In the genomic region with DNA sequence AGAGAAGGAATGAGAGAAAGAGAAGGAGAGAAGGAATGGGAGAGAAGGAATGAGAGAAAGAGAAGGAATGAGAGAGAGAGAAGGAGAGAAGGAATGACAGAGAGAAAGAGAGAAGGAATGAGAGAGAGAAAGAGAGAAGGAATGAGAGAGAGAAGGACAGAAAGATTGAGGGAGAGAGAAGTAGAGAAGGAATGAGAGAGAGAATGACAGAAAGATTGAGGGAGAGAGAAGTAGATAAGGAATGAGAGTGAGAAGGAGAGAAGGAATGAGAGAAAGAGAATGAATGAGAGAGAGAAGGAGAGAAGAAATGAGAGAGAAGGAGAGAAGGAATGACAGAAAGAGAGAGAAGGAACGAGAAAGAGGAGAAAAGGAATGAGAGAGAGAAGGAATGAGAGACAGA, we compare ENCODE assay signal across 24 cellular contexts. TPM values are rescaled to one million over a fixed set of nuclear protein-coding genes. Genes with fewer than 3 reads are reported as not detected.
DNase-seq lines count a peak whose midpoint lies in the region; ATAC-seq and TF ChIP-seq lines count a peak whose summit lies in the region.
"Had no signal": no experiment of that assay in that cellular context is flagged by ENCODE, and none has a peak within 500 bp of the region (broad histone marks: within the 10 kb centered on the region; RNA-seq: fewer than 3 reads in every experiment).

No MANE protein-coding gene starts in this region.

- H3K27me3 ChIP-seq in osteoblast (ENCODE audit: insufficient read depth, low read length), result no peaks in the 10 kb centered on the region
- H3K27me3 ChIP-seq: MG63, SJCRH30 had no signal

- no peak overlapping the region for H3K4me2 ChIP-seq in osteoblast (ENCODE audit: insufficient read depth, low read length)
- H3K4me2 ChIP-seq: A549 had no signal

- intact Hi-C loops in natural killer cell (cut with micrococcal nuclease), result no loop called here

- no peak for ATAC-seq in natural killer cell
- no peak for ATAC-seq in natural killer cell treated with Interleukin-12 subunit alpha and Interleukin-12 subunit beta and Interleukin-15 and Interleukin-18, amount 100 ng/mL, for 72 hours
- ATAC-seq in activated T-helper 17 cell treated with anti-CD3 and anti-CD28 coated beads, Interleukin-2, amount 50 U/mL, for 72 hours (replicated peaks), result no peak
- no peak for ATAC-seq in HG02870 (IDR thresholded peaks at IDR 0.05; ENCODE audit: unreplicated experiment)
- ATAC-seq in GM21515 (IDR thresholded peaks at IDR 0.05; ENCODE audit: unreplicated experiment), result no peak
- ATAC-seq: A549, PC-3 had no signal

- DNase-seq in natural killer cell, result no peak
- DNase-seq in natural killer cell treated with Interleukin-12 subunit alpha and Interleukin-12 subunit beta and Interleukin-15 and Interleukin-18, amount 100 ng/mL, for 72 hours (ENCODE audit: low spot score), result no peak
- DNase-seq in osteoblast (ENCODE audit: insufficient read length, low spot score, missing footprints), result no peak
- no peak for DNase-seq in NCI-H2227 (lab: John Stamatoyannopoulos, UW; ENCODE audit: unreplicated experiment)
- DNase-seq: AML-193; CD8-positive, alpha-beta memory T cell; DMS 273 treated with DMSO at 0.1 percent for 48 hours; DMS79 treated with DMSO at 0.1 percent for 48 hours; GF-D8; KG1; MG63; NCI-H1105 treated with DMSO at 0.1 percent for 48 hours; NCI-H146; NCI-H2107; NCI-H524 treated with DMSO at 0.1 percent for 48 hours; NK-92 treated with Interleukin-12 subunit alpha and Interleukin-12 subunit beta, amount 100 ng/mL, for 24 hours; PC-3 had no signal

- H3K9me3 ChIP-seq in osteoblast (ENCODE audit: low read depth, low read length), result no peaks in the 10 kb centered on the region
- H3K9me3 ChIP-seq: A549, MG63, SJCRH30 had no signal

- H3K9me3 Mint-ChIP-seq in natural killer cell, result peaks cover 0 to 3% of the 10 kb centered on the region in 2 donors
- no peaks in the 10 kb centered on the region for H3K9me3 Mint-ChIP-seq in natural killer cell treated with Interleukin-12 subunit alpha and Interleukin-12 subunit beta and Interleukin-15 and Interleukin-18, amount 100 ng/mL, for 72 hours
- H3K9me3 Mint-ChIP-seq in activated T-helper 17 cell treated with anti-CD3 and anti-CD28 coated beads, Interleukin-2, amount 50 U/mL, for 72 hours, result peaks cover 6% of the 10 kb centered on the region

- H3K4me3 ChIP-seq in osteoblast (ENCODE audit: insufficient read depth, low read length), result no peak overlapping the region
- H3K4me3 ChIP-seq: A549, MG63, SJCRH30 had no signal

- peaks cover 4 to 7% of the 10 kb centered on the region in 2 donors for H3K4me1 Mint-ChIP-seq in natural killer cell
- peaks cover 16 to 19% of the 10 kb centered on the region in 2 donors for H3K4me1 Mint-ChIP-seq in natural killer cell treated with Interleukin-12 subunit alpha and Interleukin-12 subunit beta and Interleukin-15 and Interleukin-18, amount 100 ng/mL, for 72 hours (ENCODE audit: low read depth in 2 of 2)
- peaks cover 20% of the 10 kb centered on the region for H3K4me1 Mint-ChIP-seq in activated T-helper 17 cell treated with anti-CD3 and anti-CD28 coated beads, Interleukin-2, amount 50 U/mL, for 72 hours

- H3K27me3 Mint-ChIP-seq in natural killer cell (ENCODE audit: low read depth in 2 of 2), result peaks cover 0 to 7% of the 10 kb centered on the region in 2 donors
- H3K27me3 Mint-ChIP-seq in natural killer cell treated with Interleukin-12 subunit alpha and Interleukin-12 subunit beta and Interleukin-15 and Interleukin-18, amount 100 ng/mL, for 72 hours, result peaks cover 2 to 11% of the 10 kb centered on the region in 2 donors
- H3K27me3 Mint-ChIP-seq in activated T-helper 17 cell treated with anti-CD3 and anti-CD28 coated beads, Interleukin-2, amount 50 U/mL, for 72 hours, result peaks cover 9% of the 10 kb centered on the region

- H3K79me2 ChIP-seq in osteoblast (ENCODE audit: insufficient read depth, low read length), result no peaks in the 10 kb centered on the region

- no peaks in the 10 kb centered on the region for H4K20me1 ChIP-seq in osteoblast (ENCODE audit: insufficient read depth, low read length)

- H3K27ac Mint-ChIP-seq in natural killer cell, result peak overlapping the region in 1 of 2 donors; percentile 1
- H3K27ac Mint-ChIP-seq in natural killer cell treated with Interleukin-12 subunit alpha and Interleukin-12 subunit beta and Interleukin-15 and Interleukin-18, amount 100 ng/mL, for 72 hours, result peak overlapping the region in 1 of 2 donors; percentile 16
- H3K27ac Mint-ChIP-seq in activated T-helper 17 cell treated with anti-CD3 and anti-CD28 coated beads, Interleukin-2, amount 50 U/mL, for 72 hours, result peak overlapping the region; percentile 7

- no peak overlapping the region for H3K27ac ChIP-seq in osteoblast (ENCODE audit: low read depth, low read length)
- H3K27ac ChIP-seq: A549, SJCRH30 had no signal

- no peaks in the 10 kb centered on the region for H3K36me3 Mint-ChIP-seq in natural killer cell
- no peaks in the 10 kb centered on the region for H3K36me3 Mint-ChIP-seq in natural killer cell treated with Interleukin-12 subunit alpha and Interleukin-12 subunit beta and Interleukin-15 and Interleukin-18, amount 100 ng/mL, for 72 hours
- no peaks in the 10 kb centered on the region for H3K36me3 Mint-ChIP-seq in activated T-helper 17 cell treated with anti-CD3 and anti-CD28 coated beads, Interleukin-2, amount 50 U/mL, for 72 hours (ENCODE audit: low read depth)

- peak overlapping the region; percentile 31 for H2AFZ ChIP-seq in osteoblast (ENCODE audit: low read length)

- H3K36me3 ChIP-seq in osteoblast (ENCODE audit: insufficient read depth, low read length), result no peaks in the 10 kb centered on the region
- H3K36me3 ChIP-seq: MG63, SJCRH30 had no signal

- H3K4me3 Mint-ChIP-seq in natural killer cell, result no peak overlapping the region
- H3K4me3 Mint-ChIP-seq in natural killer cell treated with Interleukin-12 subunit alpha and Interleukin-12 subunit beta and Interleukin-15 and Interleukin-18, amount 100 ng/mL, for 72 hours, result no peak overlapping the region
- no peak overlapping the region for H3K4me3 Mint-ChIP-seq in activated T-helper 17 cell treated with anti-CD3 and anti-CD28 coated beads, Interleukin-2, amount 50 U/mL, for 72 hours
- H3K4me3 Mint-ChIP-seq: CD8-positive, alpha-beta memory T cell had no signal

- TF ChIP-seq CTCF in natural killer cell (IDR thresholded peaks at IDR 0.05) (peak; percentile 26), osteoblast (IDR thresholded peaks at IDR 0.05; ENCODE audit: extremely low read depth, low read depth, low read length) (no peak)

- H3K4me1 ChIP-seq in osteoblast (ENCODE audit: insufficient read depth, low read length), result peaks cover 8% of the 10 kb centered on the region
- H3K4me1 ChIP-seq: A549, SJCRH30 had no signal

RNA-seq across cellular contexts. Expression of gene APOL5, which starts 34.1 kb away (rescaled TPM):
- total RNA-seq in natural killer cell, result not detected
- not detected for total RNA-seq in natural killer cell treated with Interleukin-12 subunit alpha and Interleukin-12 subunit beta and Interleukin-15 and Interleukin-18, amount 100 ng/mL, for 72 hours
- total RNA-seq in activated T-helper 17 cell treated with anti-CD3 and anti-CD28 coated beads, Interleukin-2, amount 50 U/mL, for 72 hours, result not detected
- not detected in 2 replicates for total RNA-seq in osteoblast
- total RNA-seq: CD8-positive, alpha-beta memory T cell; PC-3; Right ventricle myocardium inferior; RPMI7951; SJCRH30 had no signal

RNA-seq across cellular contexts. Expression of gene APOL6, which starts 35.3 kb away (rescaled TPM):
- total RNA-seq in natural killer cell (100 to 1,000 TPM; 116 to 138 (median 122) TPM), osteoblast (40.7 and 51.8 TPM in 2 replicates)
- 100 to 1,000 TPM in 1 of 2 donors, 10 to 100 TPM in 1; 63.8 to 142 TPM for total RNA-seq in natural killer cell treated with Interleukin-12 subunit alpha and Interleukin-12 subunit beta and Interleukin-15 and Interleukin-18, amount 100 ng/mL, for 72 hours
- total RNA-seq in activated T-helper 17 cell treated with anti-CD3 and anti-CD28 coated beads, Interleukin-2, amount 50 U/mL, for 72 hours, result 10 to 100 TPM; 23.0 to 38.7 TPM
